ENCODE assay signal across 2 cellular contexts in genomic region chr4:145279122-145279960, GRCh38.
TF ChIP-seq lines count a peak whose summit lies in the region.

No MANE protein-coding gene starts in this region.

TF ChIP-seq in HEK293, 187 proteins besides CTCF, POLR2A, EP300 and RAD21 (continued from another document and continues in another):
- TF ChIP-seq ZNF426 (tag by site-specific recombination; IDR thresholded peaks at IDR 0.05) (no peak), ZNF747 (tag by site-specific recombination; IDR thresholded peaks at IDR 0.05) (no peak), ZNF311 (tag by site-specific recombination; IDR thresholded peaks at IDR 0.05; ENCODE audit: borderline replicate concordance) (no peak), ZNF433 (tag by site-specific recombination; IDR thresholded peaks at IDR 0.05; ENCODE audit: low read depth) (no peak), ZNF596 (tag by site-specific recombination; IDR thresholded peaks at IDR 0.05) (no peak), MZF1 (tag by site-specific recombination; IDR thresholded peaks at IDR 0.05; ENCODE audit: borderline replicate concordance) (no peak), ZBTB49 (tag by site-specific recombination; IDR thresholded peaks at IDR 0.05; ENCODE audit: low read depth) (no peak), ZSCAN30 (tag by site-specific recombination; IDR thresholded peaks at IDR 0.05) (no peak), ZFP37 (tag by site-specific recombination; IDR thresholded peaks at IDR 0.05) (no peak), ZFP3 (tag by site-specific recombination; IDR thresholded peaks at IDR 0.05; ENCODE audit: low read depth) (no peak), ZNF791 (tag by site-specific recombination; IDR thresholded peaks at IDR 0.05) (no peak), ZEB2 (tag by site-specific recombination; IDR thresholded peaks at IDR 0.05) (no peak), ZNF521 (tag by site-specific recombination; IDR thresholded peaks at IDR 0.05) (no peak), ZNF488 (tag by site-specific recombination; IDR thresholded peaks at IDR 0.05) (no peak), ZNF391 (tag by site-specific recombination; IDR thresholded peaks at IDR 0.05; ENCODE audit: borderline replicate concordance, low read depth) (no peak), ZNF221 (tag by site-specific recombination; IDR thresholded peaks at IDR 0.05; ENCODE audit: borderline replicate concordance) (no peak), TRIM28 (IDR thresholded peaks at IDR 0.05; ENCODE audit: borderline replicate concordance, low read length) (peak; percentile 55; the same call in 1 of the 2 replicates), ZNF18 (tag by site-specific recombination; IDR thresholded peaks at IDR 0.05) (no peak), ZNF211 (tag by site-specific recombination; IDR thresholded peaks at IDR 0.05; ENCODE audit: low read depth) (no peak), ZBTB6 (tag by site-specific recombination; IDR thresholded peaks at IDR 0.05) (no peak), ZNF830 (tag by site-specific recombination; IDR thresholded peaks at IDR 0.05; ENCODE audit: low read depth) (no peak), ZNF239 (tag by site-specific recombination; IDR thresholded peaks at IDR 0.05) (no peak)
- TF ChIP-seq, protein P1, sequence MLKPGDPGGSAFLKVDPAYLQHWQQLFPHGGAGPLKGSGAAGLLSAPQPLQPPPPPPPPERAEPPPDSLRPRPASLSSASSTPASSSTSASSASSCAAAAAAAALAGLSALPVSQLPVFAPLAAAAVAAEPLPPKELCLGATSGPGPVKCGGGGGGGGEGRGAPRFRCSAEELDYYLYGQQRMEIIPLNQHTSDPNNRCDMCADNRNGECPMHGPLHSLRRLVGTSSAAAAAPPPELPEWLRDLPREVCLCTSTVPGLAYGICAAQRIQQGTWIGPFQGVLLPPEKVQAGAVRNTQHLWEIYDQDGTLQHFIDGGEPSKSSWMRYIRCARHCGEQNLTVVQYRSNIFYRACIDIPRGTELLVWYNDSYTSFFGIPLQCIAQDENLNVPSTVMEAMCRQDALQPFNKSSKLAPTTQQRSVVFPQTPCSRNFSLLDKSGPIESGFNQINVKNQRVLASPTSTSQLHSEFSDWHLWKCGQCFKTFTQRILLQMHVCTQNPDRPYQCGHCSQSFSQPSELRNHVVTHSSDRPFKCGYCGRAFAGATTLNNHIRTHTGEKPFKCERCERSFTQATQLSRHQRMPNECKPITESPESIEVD (tag by site-specific recombination; IDR thresholded peaks at IDR 0.05) = no peak
- TF ChIP-seq, protein P2, sequence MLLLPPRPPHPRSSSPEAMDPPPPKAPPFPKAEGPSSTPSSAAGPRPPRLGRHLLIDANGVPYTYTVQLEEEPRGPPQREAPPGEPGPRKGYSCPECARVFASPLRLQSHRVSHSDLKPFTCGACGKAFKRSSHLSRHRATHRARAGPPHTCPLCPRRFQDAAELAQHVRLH (tag by site-specific recombination; IDR thresholded peaks at IDR 0.05) = no peak

TF ChIP-seq in GM12878, 131 proteins besides CTCF, POLR2A, EP300 and RAD21 (continued from another document and continues in another):
- TF ChIP-seq, protein P3, sequence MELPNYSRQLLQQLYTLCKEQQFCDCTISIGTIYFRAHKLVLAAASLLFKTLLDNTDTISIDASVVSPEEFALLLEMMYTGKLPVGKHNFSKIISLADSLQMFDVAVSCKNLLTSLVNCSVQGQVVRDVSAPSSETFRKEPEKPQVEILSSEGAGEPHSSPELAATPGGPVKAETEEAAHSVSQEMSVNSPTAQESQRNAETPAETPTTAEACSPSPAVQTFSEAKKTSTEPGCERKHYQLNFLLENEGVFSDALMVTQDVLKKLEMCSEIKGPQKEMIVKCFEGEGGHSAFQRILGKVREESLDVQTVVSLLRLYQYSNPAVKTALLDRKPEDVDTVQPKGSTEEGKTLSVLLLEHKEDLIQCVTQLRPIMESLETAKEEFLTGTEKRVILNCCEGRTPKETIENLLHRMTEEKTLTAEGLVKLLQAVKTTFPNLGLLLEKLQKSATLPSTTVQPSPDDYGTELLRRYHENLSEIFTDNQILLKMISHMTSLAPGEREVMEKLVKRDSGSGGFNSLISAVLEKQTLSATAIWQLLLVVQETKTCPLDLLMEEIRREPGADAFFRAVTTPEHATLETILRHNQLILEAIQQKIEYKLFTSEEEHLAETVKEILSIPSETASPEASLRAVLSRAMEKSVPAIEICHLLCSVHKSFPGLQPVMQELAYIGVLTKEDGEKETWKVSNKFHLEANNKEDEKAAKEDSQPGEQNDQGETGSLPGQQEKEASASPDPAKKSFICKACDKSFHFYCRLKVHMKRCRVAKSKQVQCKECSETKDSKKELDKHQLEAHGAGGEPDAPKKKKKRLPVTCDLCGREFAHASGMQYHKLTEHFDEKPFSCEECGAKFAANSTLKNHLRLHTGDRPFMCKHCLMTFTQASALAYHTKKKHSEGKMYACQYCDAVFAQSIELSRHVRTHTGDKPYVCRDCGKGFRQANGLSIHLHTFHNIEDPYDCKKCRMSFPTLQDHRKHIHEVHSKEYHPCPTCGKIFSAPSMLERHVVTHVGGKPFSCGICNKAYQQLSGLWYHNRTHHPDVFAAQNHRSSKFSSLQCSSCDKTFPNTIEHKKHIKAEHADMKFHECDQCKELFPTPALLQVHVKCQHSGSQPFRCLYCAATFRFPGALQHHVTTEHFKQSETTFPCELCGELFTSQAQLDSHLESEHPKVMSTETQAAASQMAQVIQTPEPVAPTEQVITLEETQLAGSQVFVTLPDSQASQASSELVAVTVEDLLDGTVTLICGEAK (IDR thresholded peaks at IDR 0.05; ENCODE audit: borderline replicate concordance) = no peak
- TF ChIP-seq, protein P4, sequence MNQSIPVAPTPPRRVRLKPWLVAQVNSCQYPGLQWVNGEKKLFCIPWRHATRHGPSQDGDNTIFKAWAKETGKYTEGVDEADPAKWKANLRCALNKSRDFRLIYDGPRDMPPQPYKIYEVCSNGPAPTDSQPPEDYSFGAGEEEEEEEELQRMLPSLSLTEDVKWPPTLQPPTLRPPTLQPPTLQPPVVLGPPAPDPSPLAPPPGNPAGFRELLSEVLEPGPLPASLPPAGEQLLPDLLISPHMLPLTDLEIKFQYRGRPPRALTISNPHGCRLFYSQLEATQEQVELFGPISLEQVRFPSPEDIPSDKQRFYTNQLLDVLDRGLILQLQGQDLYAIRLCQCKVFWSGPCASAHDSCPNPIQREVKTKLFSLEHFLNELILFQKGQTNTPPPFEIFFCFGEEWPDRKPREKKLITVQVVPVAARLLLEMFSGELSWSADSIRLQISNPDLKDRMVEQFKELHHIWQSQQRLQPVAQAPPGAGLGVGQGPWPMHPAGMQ (IDR thresholded peaks at IDR 0.05; ENCODE audit: borderline replicate concordance) = no peak
- TF ChIP-seq SMAD5 (IDR thresholded peaks at IDR 0.05; ENCODE audit: low read depth) (no peak), FOXM1 (IDR thresholded peaks at IDR 0.05; ENCODE audit: low read depth, low read length) (peak; percentile 86; the same call in 1 of the 2 replicates), ATF7 (IDR thresholded peaks at IDR 0.05; ENCODE audit: low read depth) (no peak), ATF3 (IDR thresholded peaks at IDR 0.05; ENCODE audit: borderline replicate concordance, extremely low read depth, low read depth, low read length) (no peak), BCL3 (IDR thresholded peaks at IDR 0.05; ENCODE audit: borderline replicate concordance, insufficient read depth, low read depth, low read length, poor library complexity, severe bottlenecking) (no peak), MTA3 (IDR thresholded peaks at IDR 0.05; ENCODE audit: borderline replicate concordance, low read length) (no peak), ZBTB33 (IDR thresholded peaks at IDR 0.05) (no peak), NFIC (IDR thresholded peaks at IDR 0.05; ENCODE audit: low read depth, low read length) (peak; percentile 92; the same call in 1 of the 2 replicates), CREM (IDR thresholded peaks at IDR 0.05; ENCODE audit: low read depth) (peak; percentile 81), STAT3 (IDR thresholded peaks at IDR 0.05; ENCODE audit: low read depth, low read length) (no peak), ZNF217 (IDR thresholded peaks at IDR 0.05) (no peak), CBFB (IDR thresholded peaks at IDR 0.05; ENCODE audit: low read depth) (no peak), POU2F2 (IDR thresholded peaks at IDR 0.05; ENCODE audit: borderline replicate concordance, low read depth, low read length) (no peak)
- TF ChIP-seq, protein P5, sequence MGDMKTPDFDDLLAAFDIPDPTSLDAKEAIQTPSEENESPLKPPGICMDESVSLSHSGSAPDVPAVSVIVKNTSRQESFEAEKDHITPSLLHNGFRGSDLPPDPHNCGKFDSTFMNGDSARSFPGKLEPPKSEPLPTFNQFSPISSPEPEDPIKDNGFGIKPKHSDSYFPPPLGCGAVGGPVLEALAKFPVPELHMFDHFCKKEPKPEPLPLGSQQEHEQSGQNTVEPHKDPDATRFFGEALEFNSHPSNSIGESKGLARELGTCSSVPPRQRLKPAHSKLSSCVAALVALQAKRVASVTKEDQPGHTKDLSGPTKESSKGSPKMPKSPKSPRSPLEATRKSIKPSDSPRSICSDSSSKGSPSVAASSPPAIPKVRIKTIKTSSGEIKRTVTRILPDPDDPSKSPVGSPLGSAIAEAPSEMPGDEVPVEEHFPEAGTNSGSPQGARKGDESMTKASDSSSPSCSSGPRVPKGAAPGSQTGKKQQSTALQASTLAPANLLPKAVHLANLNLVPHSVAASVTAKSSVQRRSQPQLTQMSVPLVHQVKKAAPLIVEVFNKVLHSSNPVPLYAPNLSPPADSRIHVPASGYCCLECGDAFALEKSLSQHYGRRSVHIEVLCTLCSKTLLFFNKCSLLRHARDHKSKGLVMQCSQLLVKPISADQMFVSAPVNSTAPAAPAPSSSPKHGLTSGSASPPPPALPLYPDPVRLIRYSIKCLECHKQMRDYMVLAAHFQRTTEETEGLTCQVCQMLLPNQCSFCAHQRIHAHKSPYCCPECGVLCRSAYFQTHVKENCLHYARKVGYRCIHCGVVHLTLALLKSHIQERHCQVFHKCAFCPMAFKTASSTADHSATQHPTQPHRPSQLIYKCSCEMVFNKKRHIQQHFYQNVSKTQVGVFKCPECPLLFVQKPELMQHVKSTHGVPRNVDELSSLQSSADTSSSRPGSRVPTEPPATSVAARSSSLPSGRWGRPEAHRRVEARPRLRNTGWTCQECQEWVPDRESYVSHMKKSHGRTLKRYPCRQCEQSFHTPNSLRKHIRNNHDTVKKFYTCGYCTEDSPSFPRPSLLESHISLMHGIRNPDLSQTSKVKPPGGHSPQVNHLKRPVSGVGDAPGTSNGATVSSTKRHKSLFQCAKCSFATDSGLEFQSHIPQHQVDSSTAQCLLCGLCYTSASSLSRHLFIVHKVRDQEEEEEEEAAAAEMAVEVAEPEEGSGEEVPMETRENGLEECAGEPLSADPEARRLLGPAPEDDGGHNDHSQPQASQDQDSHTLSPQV (IDR thresholded peaks at IDR 0.05) = no peak
- TF ChIP-seq, protein P6, sequence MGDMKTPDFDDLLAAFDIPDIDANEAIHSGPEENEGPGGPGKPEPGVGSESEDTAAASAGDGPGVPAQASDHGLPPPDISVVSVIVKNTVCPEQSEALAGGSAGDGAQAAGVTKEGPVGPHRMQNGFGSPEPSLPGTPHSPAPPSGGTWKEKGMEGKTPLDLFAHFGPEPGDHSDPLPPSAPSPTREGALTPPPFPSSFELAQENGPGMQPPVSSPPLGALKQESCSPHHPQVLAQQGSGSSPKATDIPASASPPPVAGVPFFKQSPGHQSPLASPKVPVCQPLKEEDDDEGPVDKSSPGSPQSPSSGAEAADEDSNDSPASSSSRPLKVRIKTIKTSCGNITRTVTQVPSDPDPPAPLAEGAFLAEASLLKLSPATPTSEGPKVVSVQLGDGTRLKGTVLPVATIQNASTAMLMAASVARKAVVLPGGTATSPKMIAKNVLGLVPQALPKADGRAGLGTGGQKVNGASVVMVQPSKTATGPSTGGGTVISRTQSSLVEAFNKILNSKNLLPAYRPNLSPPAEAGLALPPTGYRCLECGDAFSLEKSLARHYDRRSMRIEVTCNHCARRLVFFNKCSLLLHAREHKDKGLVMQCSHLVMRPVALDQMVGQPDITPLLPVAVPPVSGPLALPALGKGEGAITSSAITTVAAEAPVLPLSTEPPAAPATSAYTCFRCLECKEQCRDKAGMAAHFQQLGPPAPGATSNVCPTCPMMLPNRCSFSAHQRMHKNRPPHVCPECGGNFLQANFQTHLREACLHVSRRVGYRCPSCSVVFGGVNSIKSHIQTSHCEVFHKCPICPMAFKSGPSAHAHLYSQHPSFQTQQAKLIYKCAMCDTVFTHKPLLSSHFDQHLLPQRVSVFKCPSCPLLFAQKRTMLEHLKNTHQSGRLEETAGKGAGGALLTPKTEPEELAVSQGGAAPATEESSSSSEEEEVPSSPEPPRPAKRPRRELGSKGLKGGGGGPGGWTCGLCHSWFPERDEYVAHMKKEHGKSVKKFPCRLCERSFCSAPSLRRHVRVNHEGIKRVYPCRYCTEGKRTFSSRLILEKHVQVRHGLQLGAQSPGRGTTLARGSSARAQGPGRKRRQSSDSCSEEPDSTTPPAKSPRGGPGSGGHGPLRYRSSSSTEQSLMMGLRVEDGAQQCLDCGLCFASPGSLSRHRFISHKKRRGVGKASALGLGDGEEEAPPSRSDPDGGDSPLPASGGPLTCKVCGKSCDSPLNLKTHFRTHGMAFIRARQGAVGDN (IDR thresholded peaks at IDR 0.05) = no peak
